Comparison of ENCODE assay signal across 28 cellular contexts in the genomic region with DNA sequence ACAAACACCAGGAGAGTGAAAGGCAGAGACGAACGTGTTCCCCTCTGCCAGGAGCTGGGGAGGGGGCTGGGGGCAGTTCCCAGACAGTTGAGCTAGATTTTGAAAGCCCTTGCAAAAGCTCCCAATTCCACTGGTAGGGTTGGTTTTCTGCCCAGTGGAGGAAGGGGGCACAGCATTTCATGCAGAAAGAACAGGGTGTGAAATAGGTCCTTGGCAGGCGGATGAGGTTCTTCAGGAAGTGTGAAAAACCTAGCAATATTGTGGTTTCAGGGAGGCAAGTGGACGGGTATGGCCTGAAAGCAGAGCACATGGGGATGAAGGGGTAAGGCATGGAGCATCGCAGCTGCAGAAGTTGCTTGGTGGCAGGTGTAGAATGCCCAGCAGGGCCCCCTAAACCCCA.
"Had no signal": no experiment of that assay in that cellular context is flagged by ENCODE, and none has a peak within 500 bp of the region (broad histone marks: within the 10 kb centered on the region; RNA-seq: fewer than 3 reads in every experiment).

No MANE protein-coding gene starts in this region.

- H3K4me3 Mint-ChIP-seq: activated CD4-positive, alpha-beta T cell treated with anti-CD3 and anti-CD28 coated beads, Interleukin-2, amount 10 ng/mL, durations not matched to agents 24 days and 14 days; activated CD8-positive, alpha-beta T cell treated with anti-CD3 and anti-CD28 coated beads for 36 hours; activated naive CD8-positive, alpha-beta T cell; activated naive CD8-positive, alpha-beta T cell treated with anti-CD3 and anti-CD28 coated beads, Interleukin-2, amount 50 U/mL, for 24 hours; activated T-cell treated with anti-CD3 and anti-CD28 coated beads, Interleukin-2, amount 50 U/mL, for 72 hours; activated T-helper 17 cell treated with anti-CD3 and anti-CD28 coated beads, Interleukin-2, amount 50 U/mL, for 72 hours; T-helper 1 cell treated with Interleukin-12 subunit alpha and Interleukin-12 subunit beta and Interleukin-4 antibody, amounts not matched to agents 30 μg/mL and 1 μg/mL, for 36 hours; T-helper 2 cell treated with Interferon-gamma antibody and Interleukin-4, amounts not matched to agents 5 μg/mL and 100 μg/mL, for 36 hours had no signal

- H3K36me3 Mint-ChIP-seq: activated naive CD8-positive, alpha-beta T cell had no signal

- H3K27ac Mint-ChIP-seq: activated CD4-positive, alpha-beta T cell treated with anti-CD3 and anti-CD28 coated beads, Interleukin-2, amount 10 ng/mL, durations not matched to agents 24 days and 14 days; activated CD8-positive, alpha-beta T cell treated with anti-CD3 and anti-CD28 coated beads for 36 hours; activated naive CD8-positive, alpha-beta T cell; activated naive CD8-positive, alpha-beta T cell treated with anti-CD3 and anti-CD28 coated beads, Interleukin-2, amount 50 U/mL, for 24 hours; activated T-cell treated with anti-CD3 and anti-CD28 coated beads, Interleukin-2, amount 50 U/mL, for 72 hours; activated T-helper 17 cell treated with anti-CD3 and anti-CD28 coated beads, Interleukin-2, amount 50 U/mL, for 72 hours; T-helper 1 cell treated with Interleukin-12 subunit alpha and Interleukin-12 subunit beta and Interleukin-4 antibody, amounts not matched to agents 30 μg/mL and 1 μg/mL, for 36 hours; T-helper 2 cell treated with Interferon-gamma antibody and Interleukin-4, amounts not matched to agents 5 μg/mL and 100 μg/mL, for 36 hours had no signal

- H3K9me3 Mint-ChIP-seq: activated CD4-positive, alpha-beta T cell treated with anti-CD3 and anti-CD28 coated beads, Interleukin-2, amount 10 ng/mL, durations not matched to agents 24 days and 14 days; activated CD8-positive, alpha-beta T cell treated with anti-CD3 and anti-CD28 coated beads for 36 hours; activated T-cell treated with anti-CD3 and anti-CD28 coated beads, Interleukin-2, amount 50 U/mL, for 72 hours; T-helper 1 cell treated with Interleukin-12 subunit alpha and Interleukin-12 subunit beta and Interleukin-4 antibody, amounts not matched to agents 30 μg/mL and 1 μg/mL, for 36 hours; T-helper 2 cell treated with Interferon-gamma antibody and Interleukin-4, amounts not matched to agents 5 μg/mL and 100 μg/mL, for 36 hours had no signal

- DNase-seq: activated CD4-positive, alpha-beta T cell treated with anti-CD3 and anti-CD28 coated beads, Interleukin-2, amount 10 ng/mL, durations not matched to agents 24 days and 14 days; activated CD4-positive, alpha-beta T cell treated with anti-CD3 and anti-CD28 coated beads, Interleukin-2, amount 50 U/mL, for 4 hours; activated CD8-positive, alpha-beta T cell treated with anti-CD3 and anti-CD28 coated beads for 36 hours; activated gamma-delta T cell; activated naive CD4-positive, alpha-beta T cell treated with Interleukin-2 at 50 U/mL for 16 hours; activated naive CD8-positive, alpha-beta T cell treated with anti-CD3 and anti-CD28 coated beads, Interleukin-2, amount 50 U/mL, for 24 hours; activated T-cell treated with anti-CD3 and anti-CD28 coated beads, Interleukin-2, amount 50 U/mL, for 1 hour; activated T-cell treated with anti-CD3 and anti-CD28 coated beads, Interleukin-2, amount 50 U/mL, for 72 hours; amniotic stem cell; aorta; brain microvascular endothelial cell; central memory CD4-positive, alpha-beta T cell; NCI-H1048; NCI-H1105 treated with DMSO at 0.1 percent for 48 hours; NCI-H1436; NCI-H1694; NCI-H1930; NCI-H2081 treated with DMSO at 0.1 percent for 48 hours; NCI-H345; NCI-H524 treated with DMSO at 0.1 percent for 48 hours; SHP77; SJCRH30 had no signal

- ATAC-seq: activated CD8-positive, alpha-beta T cell treated with anti-CD3 and anti-CD28 coated beads for 36 hours; activated naive CD8-positive, alpha-beta T cell treated with anti-CD3 and anti-CD28 coated beads, Interleukin-2, amount 50 U/mL, for 24 hours; activated T-cell treated with anti-CD3 and anti-CD28 coated beads, Interleukin-2, amount 50 U/mL, for 72 hours; activated T-helper 17 cell treated with anti-CD3 and anti-CD28 coated beads, Interleukin-2, amount 50 U/mL, for 72 hours; K562; Panc1 had no signal

- H3K4me1 Mint-ChIP-seq: activated CD4-positive, alpha-beta T cell treated with anti-CD3 and anti-CD28 coated beads, Interleukin-2, amount 10 ng/mL, durations not matched to agents 24 days and 14 days; activated naive CD8-positive, alpha-beta T cell treated with anti-CD3 and anti-CD28 coated beads, Interleukin-2, amount 50 U/mL, for 24 hours; activated T-helper 17 cell treated with anti-CD3 and anti-CD28 coated beads, Interleukin-2, amount 50 U/mL, for 72 hours had no signal

- H3K27me3 Mint-ChIP-seq: activated CD4-positive, alpha-beta T cell treated with anti-CD3 and anti-CD28 coated beads, Interleukin-2, amount 10 ng/mL, durations not matched to agents 24 days and 14 days had no signal
